Comparison of ENCODE assay signal across 22 cellular contexts in the genomic region with DNA sequence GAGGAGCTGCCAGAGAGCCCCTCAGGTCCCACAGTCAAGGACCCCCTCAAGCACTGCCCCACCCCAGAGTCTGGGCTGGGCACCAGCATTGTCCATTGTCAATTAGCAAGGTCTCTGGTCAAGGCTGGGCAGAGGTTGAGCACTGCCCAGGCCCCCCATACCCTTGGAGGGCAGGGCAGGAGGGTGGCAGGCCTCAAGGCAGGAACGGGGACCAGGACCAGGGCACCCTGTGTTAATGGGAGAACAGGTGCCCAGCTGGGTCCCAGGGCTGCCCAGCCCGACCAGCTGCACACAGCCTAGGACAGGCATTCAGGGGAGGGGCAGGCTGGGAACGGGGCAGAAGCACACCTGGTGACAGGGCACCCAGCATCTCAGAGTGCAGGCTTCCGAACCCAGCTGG. TPM values are rescaled to one million over a fixed set of nuclear protein-coding genes. Genes with fewer than 3 reads are reported as not detected.
"Had no signal": no experiment of that assay in that cellular context is flagged by ENCODE, and none has a peak within 500 bp of the region (broad histone marks: within the 10 kb centered on the region; RNA-seq: fewer than 3 reads in every experiment).

No MANE protein-coding gene starts in this region.

- H3K9me3 ChIP-seq: SJCRH30 had no signal

- FAIRE-seq: K562 had no signal

- H3K27ac ChIP-seq: KMS-11, SJCRH30 had no signal

- DNase-seq: Kasumi-1, MM.1S, NCI-H1092 treated with DMSO at 0.1 percent for 48 hours, NCI-H1436, NCI-H187, NCI-H2029, NCI-H2081 treated with DMSO at 0.1 percent for 48 hours, NCI-H2171, NCI-H446, NCI-H510A, NCI-H524 treated with DMSO at 0.1 percent for 48 hours, NCI-H69, NCI-H774, SHP77 treated with DMSO at 0.1 percent for 48 hours had no signal

- H3K4me3 ChIP-seq: K562, SJCRH30 had no signal

- H3K4me2 ChIP-seq: KMS-11 had no signal

- H3K27me3 ChIP-seq: SJCRH30 had no signal

- H3K9me3 Mint-ChIP-seq: IgD-negative memory B cell had no signal

- H3K9ac ChIP-seq: KMS-11 had no signal

- H3K27ac Mint-ChIP-seq: IgD-negative memory B cell had no signal

- H3K27me3 Mint-ChIP-seq: IgD-negative memory B cell had no signal

- ATAC-seq: K562, Panc1, PC-3, Right ventricle myocardium inferior, SK-N-SH treated with all-trans-retinoic acid at 6 μM for 48 hours had no signal

RNA-seq across cellular contexts. Expression of gene ADSS1, which starts 47.3 kb away (rescaled TPM):
- polyA plus RNA-seq: IgD-negative memory B cell had no signal
